8 cellular contexts compared by ENCODE assay signal in the genomic region with DNA sequence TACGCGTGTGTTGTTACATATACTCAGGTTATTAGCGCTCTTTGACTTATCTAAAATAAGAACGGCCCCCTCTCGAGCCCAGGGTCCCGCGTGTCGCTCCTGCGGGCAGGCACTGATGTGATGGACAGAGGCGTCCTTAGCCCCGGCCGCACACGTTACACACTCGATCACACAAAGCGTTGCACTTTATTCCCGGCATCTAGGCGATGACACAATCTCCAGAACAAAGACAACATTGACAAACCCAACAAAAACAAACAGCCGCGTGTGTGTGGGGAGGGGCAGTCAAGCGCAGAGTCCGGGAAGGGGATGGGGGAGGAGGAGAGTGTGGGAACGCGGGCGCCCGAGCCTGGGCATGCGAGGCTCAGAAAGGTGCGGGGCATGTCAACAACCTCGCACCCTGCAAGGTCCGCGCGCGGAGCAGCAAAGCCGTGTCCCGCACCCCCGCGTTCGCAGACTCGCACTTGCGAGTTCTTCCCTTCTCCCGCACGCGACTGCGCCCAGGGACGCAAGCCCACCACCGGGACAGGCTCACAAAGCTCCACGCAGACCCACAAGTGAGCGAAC. TPM values are rescaled to one million over a fixed set of nuclear protein-coding genes. Genes with fewer than 3 reads are reported as not detected.
DNase-seq lines count a peak whose midpoint lies in the region; ATAC-seq and TF ChIP-seq lines count a peak whose summit lies in the region.

No MANE protein-coding gene starts in this region.

- H3K27me3 Mint-ChIP-seq in activated naive CD8-positive, alpha-beta T cell treated with anti-CD3 and anti-CD28 coated beads for 36 hours = peaks cover 23% of the 10 kb centered on the region

- H3K4me1 ChIP-seq in neutrophil (ENCODE audit: control insufficient read depth in 1 of 2, insufficient read depth in 1 of 2, low read depth in 1 of 2, low read length in 1 of 2) = peaks cover 28 to 31% of the 10 kb centered on the region in 2 experiments

- intact Hi-C loops in Right ventricle myocardium inferior (cut with DNase I) = loop anchor here (2.0 kb wide), 1 partner anchor 32 kb away; no protein-coding TSS in a partner anchor

- peak; percentile 15 for ATAC-seq in Right ventricle myocardium inferior
- ATAC-seq in HG03354 (IDR thresholded peaks at IDR 0.05; ENCODE audit: poor library complexity, severe bottlenecking, unreplicated experiment) = no peak
- ATAC-seq in GM21381 (IDR thresholded peaks at IDR 0.05; ENCODE audit: unreplicated experiment) = no peak

- H3K27ac ChIP-seq in neutrophil = no peak overlapping the region

- H3K4me3 Mint-ChIP-seq in activated naive CD8-positive, alpha-beta T cell treated with anti-CD3 and anti-CD28 coated beads for 36 hours = peak overlapping the region; percentile 62

- H3K36me3 Mint-ChIP-seq in activated naive CD8-positive, alpha-beta T cell treated with anti-CD3 and anti-CD28 coated beads for 36 hours = no peaks in the 10 kb centered on the region

- in situ Hi-C loops in Caki2 (cut with HindIII; ENCODE audit: low pct_unique_long_range_greater_than_20kb, low sequenced_read_pairs) = no loop called here

- H3K27me3 ChIP-seq in neutrophil = peaks cover 74% of the 10 kb centered on the region

- no peak for TF ChIP-seq CTCF in neutrophil (IDR thresholded peaks at IDR 0.05)

- no peaks in the 10 kb centered on the region for H3K36me3 ChIP-seq in neutrophil

- H3K27ac Mint-ChIP-seq in activated naive CD8-positive, alpha-beta T cell treated with anti-CD3 and anti-CD28 coated beads for 36 hours = no peak overlapping the region

- peak; percentile 76 for DNase-seq in Caki2 (ENCODE audit: low read depth)
- DNase-seq in M059J (ENCODE audit: low read depth) = peak; percentile 74
- no peak for DNase-seq in activated naive CD8-positive, alpha-beta T cell treated with anti-CD3 and anti-CD28 coated beads for 36 hours
- peak; percentile 75 for DNase-seq in Right ventricle myocardium inferior (ENCODE audit: missing footprints)
- no peak for DNase-seq in DMS79 treated with DMSO at 0.1 percent for 48 hours (lab: John Stamatoyannopoulos, UW)

- no peaks in the 10 kb centered on the region for H3K9me3 Mint-ChIP-seq in activated naive CD8-positive, alpha-beta T cell treated with anti-CD3 and anti-CD28 coated beads for 36 hours

- peak overlapping the region; percentile 34 to 60 for H3K4me3 ChIP-seq in neutrophil (ENCODE audit: low read depth in 1 of 2, low read length in 1 of 2)

- peaks cover 32% of the 10 kb centered on the region for H3K4me1 Mint-ChIP-seq in activated naive CD8-positive, alpha-beta T cell treated with anti-CD3 and anti-CD28 coated beads for 36 hours

- no peaks in the 10 kb centered on the region for H3K9me3 ChIP-seq in neutrophil

RNA-seq across cellular contexts. Expression of a gene that starts 0.5 kb away (rescaled TPM):
- total RNA-seq in Caki2 (2014; rRNA removed; shearing (Covaris generic); ENCODE audit: low replicate concordance) = 2.5 and 19.2 TPM in 2 replicates
- total RNA-seq in M059J (2014; rRNA removed; shearing (Covaris generic)) = 15.1 and 17.9 TPM in 2 replicates
- total RNA-seq in activated naive CD8-positive, alpha-beta T cell treated with anti-CD3 and anti-CD28 coated beads for 36 hours = under 1 TPM; 0.49 to 0.74 TPM
- total RNA-seq in Right ventricle myocardium inferior = 43.9 TPM

RNA-seq across cellular contexts. Expression of a gene that starts 8.5 kb away (rescaled TPM):
- 46.9 and 54.7 TPM in 2 replicates for total RNA-seq in Caki2 (2014; rRNA removed; shearing (Covaris generic); ENCODE audit: low replicate concordance)
- 55.7 and 62.9 TPM in 2 replicates for total RNA-seq in M059J (2014; rRNA removed; shearing (Covaris generic))
- total RNA-seq in activated naive CD8-positive, alpha-beta T cell treated with anti-CD3 and anti-CD28 coated beads for 36 hours = 10 to 100 TPM; 50.6 to 51.3 TPM
- total RNA-seq in Right ventricle myocardium inferior = 9.3 TPM

RNA-seq across cellular contexts. Expression of a gene that starts 13.1 kb away (rescaled TPM):
- 171 and 198 TPM in 2 replicates for total RNA-seq in Caki2 (2014; rRNA removed; shearing (Covaris generic); ENCODE audit: low replicate concordance)
- 88.4 and 175 TPM in 2 replicates for total RNA-seq in M059J (2014; rRNA removed; shearing (Covaris generic))
- 10 to 100 TPM; 26.8 to 29.2 TPM for total RNA-seq in activated naive CD8-positive, alpha-beta T cell treated with anti-CD3 and anti-CD28 coated beads for 36 hours
- total RNA-seq in Right ventricle myocardium inferior = 55.7 TPM

RNA-seq across cellular contexts. Expression of a gene that starts 45.9 kb away (rescaled TPM):
- 271 and 341 TPM in 2 replicates for total RNA-seq in Caki2 (2014; rRNA removed; shearing (Covaris generic); ENCODE audit: low replicate concordance)
- total RNA-seq in M059J (2014; rRNA removed; shearing (Covaris generic)) = 209 and 323 TPM in 2 replicates
- total RNA-seq in activated naive CD8-positive, alpha-beta T cell treated with anti-CD3 and anti-CD28 coated beads for 36 hours = 100 to 1,000 TPM; 135 to 145 TPM
- total RNA-seq in Right ventricle myocardium inferior = 118 TPM

RNA-seq across cellular contexts. Expression of a gene that starts 46.5 kb away (rescaled TPM):
- not detected in 2 replicates for total RNA-seq in Caki2 (2014; rRNA removed; shearing (Covaris generic); ENCODE audit: low replicate concordance)
- total RNA-seq in M059J (2014; rRNA removed; shearing (Covaris generic)) = 1.1 and 3.1 TPM in 2 replicates
- 1 to 10 TPM; 4.6 to 4.9 TPM for total RNA-seq in activated naive CD8-positive, alpha-beta T cell treated with anti-CD3 and anti-CD28 coated beads for 36 hours
- total RNA-seq in Right ventricle myocardium inferior = 0.16 TPM

Comparison
In these comparisons a context has a peak if more than half of its experiments do, and no peak if none do; other contexts are left out.
1. DNase-seq: peak in Caki2 (single experiment), M059J (single experiment) and Right ventricle myocardium inferior (single experiment); none in activated naive CD8-positive, alpha-beta T cell treated with anti-CD3 and anti-CD28 coated beads for 36 hours (single experiment) and DMS79 treated with DMSO at 0.1 percent for 48 hours (single experiment).